7 cellular contexts compared by ENCODE assay signal in the genomic region with DNA sequence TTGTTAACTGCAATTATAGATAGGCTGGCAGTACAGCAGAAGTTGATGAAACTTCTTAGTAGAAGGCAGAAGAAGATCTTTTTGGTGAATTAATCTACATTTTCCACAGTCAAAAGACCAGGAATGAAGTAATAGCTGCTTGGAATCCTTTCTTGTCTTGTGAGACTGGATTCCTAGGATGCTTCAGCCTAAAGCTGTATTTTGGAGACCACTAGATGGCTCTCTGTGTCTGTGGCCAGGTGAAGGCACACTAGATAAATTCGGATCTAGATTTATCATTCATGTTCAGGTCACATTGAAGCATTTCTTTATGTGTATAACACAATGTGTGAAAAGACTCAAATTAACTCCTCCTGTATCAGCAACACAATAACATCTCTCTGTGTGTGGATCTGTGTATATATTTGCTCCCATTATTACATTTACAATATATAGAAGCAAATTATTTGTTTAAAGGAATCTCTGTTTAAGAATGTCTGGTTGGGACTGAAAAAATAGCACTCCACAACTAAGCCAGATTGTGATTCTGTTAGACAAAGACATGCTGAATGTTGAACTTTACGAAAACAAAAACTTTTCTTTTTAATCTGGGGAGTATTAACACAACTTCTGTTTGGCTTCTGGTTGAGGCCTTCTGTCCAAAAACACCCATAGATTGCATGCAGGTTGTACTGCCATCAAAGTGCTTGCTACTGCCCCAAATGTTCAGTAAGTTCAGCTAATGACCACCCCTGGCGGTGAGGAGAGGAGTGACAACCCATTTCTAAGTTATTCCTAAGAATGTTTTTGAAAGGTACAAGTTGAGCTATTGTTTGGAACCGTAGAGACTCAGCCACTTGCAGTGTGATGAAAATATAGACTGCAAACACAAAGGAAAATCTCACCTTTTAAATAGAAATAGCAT. TPM values are rescaled to one million over a fixed set of nuclear protein-coding genes. Genes with fewer than 3 reads are reported as not detected.
DNase-seq lines count a peak whose midpoint lies in the region; ATAC-seq, FAIRE-seq and TF ChIP-seq lines count a peak whose summit lies in the region.

No MANE protein-coding gene starts in this region.

- FAIRE-seq in pancreas (lab: Jason Lieb, UNC): no peak

- DNase-seq in DMS114 treated with DMSO at 0.1 percent for 48 hours (lab: John Stamatoyannopoulos, UW; ENCODE audit: unreplicated experiment) (peak; percentile 4), NCI-H524 (lab: John Stamatoyannopoulos, UW) (peak; percentile 32 to 68), colonic mucosa (no peak), pancreas (peak in 1 of 6 donors; percentile 12), omental fat pad (ENCODE audit: low spot score) (no peak)

- no peaks in the 10 kb centered on the region for H3K4me1 ChIP-seq in colonic mucosa
- no peaks in the 10 kb centered on the region for H3K4me1 ChIP-seq in pancreas

- H3K4me3 ChIP-seq in colonic mucosa (no peak overlapping the region), pancreas (no peak overlapping the region)

- WGBS in pancreas, 2 donors: 30 to 37% methylated on average over 4 of the region's 4 CpGs

- no peaks in the 10 kb centered on the region for H3K36me3 ChIP-seq in colonic mucosa
- no peaks in the 10 kb centered on the region for H3K36me3 ChIP-seq in pancreas

- H3K27ac ChIP-seq in colonic mucosa (no peak overlapping the region), pancreas (no peak overlapping the region)

- peak; percentile 86 for ATAC-seq in GM18858 (IDR thresholded peaks at IDR 0.05; ENCODE audit: unreplicated experiment)
- ATAC-seq in HG02970 (IDR thresholded peaks at IDR 0.05; ENCODE audit: low FRiP score, unreplicated experiment): peak; percentile 74
- peak in 3 of 4 donors; percentile 43 to 66 (median 46) for ATAC-seq in pancreas
- no peak for ATAC-seq in omental fat pad (ENCODE audit: low FRiP score)

- H3K9ac ChIP-seq in colonic mucosa (ENCODE audit: low read depth in 2 of 2, low read length in 2 of 2): no peak overlapping the region

- H3K27me3 ChIP-seq in colonic mucosa: no peaks in the 10 kb centered on the region
- H3K27me3 ChIP-seq in pancreas: no peaks in the 10 kb centered on the region

- TF ChIP-seq CTCF in colonic mucosa (IDR thresholded peaks at IDR 0.05) (peak; percentile 41), pancreas (IDR thresholded peaks at IDR 0.05) (peak in 2 of 4 donors; percentile 23 to 42), omental fat pad (IDR thresholded peaks at IDR 0.05) (no peak)

- H3K9me3 ChIP-seq in colonic mucosa: no peaks in the 10 kb centered on the region
- no peaks in the 10 kb centered on the region for H3K9me3 ChIP-seq in pancreas

- intact Hi-C loops in colonic mucosa (cut with DNase I): no loop called here
- intact Hi-C loops in pancreas (cut with DNase I): no loop called here

RNA-seq across cellular contexts. Expression of a gene that starts 10.6 kb away (rescaled TPM):
- total RNA-seq in colonic mucosa (under 1 TPM; 0.12 to 0.45 TPM), pancreas (under 1 TPM in 4 of 6 donors, not detected in 2; 0.03 to 0.08 (median 0.05) TPM), omental fat pad (not detected)
- polyA plus RNA-seq in pancreas: under 1 TPM; under 0.01 to 0.09 TPM

Comparison
In these comparisons a context has a peak if more than half of its experiments do, and no peak if none do; other contexts are left out.
1. DNase-seq: peak in DMS114 treated with DMSO at 0.1 percent for 48 hours (single experiment) and NCI-H524 (2 of 2); none in colonic mucosa (single experiment) and omental fat pad (single experiment).